ENCODE assay signal across 1 cellular context in genomic region chr1:186683637-186684410, GRCh38.
TF ChIP-seq lines count a peak whose summit lies in the region.

No MANE protein-coding gene starts in this region.

TF ChIP-seq in IMR-90, 13 proteins besides CTCF, POLR2A, EP300 and RAD21 (continued from another document):
- TF ChIP-seq FOS (IDR thresholded peaks at IDR 0.05; ENCODE audit: low read depth, low read length) (no peak), RCOR1 (IDR thresholded peaks at IDR 0.05; ENCODE audit: insufficient replicate concordance, low read length) (no peak), MAFK (IDR thresholded peaks at IDR 0.05; ENCODE audit: low read depth, low read length) (no peak)
- TF ChIP-seq, protein P1, sequence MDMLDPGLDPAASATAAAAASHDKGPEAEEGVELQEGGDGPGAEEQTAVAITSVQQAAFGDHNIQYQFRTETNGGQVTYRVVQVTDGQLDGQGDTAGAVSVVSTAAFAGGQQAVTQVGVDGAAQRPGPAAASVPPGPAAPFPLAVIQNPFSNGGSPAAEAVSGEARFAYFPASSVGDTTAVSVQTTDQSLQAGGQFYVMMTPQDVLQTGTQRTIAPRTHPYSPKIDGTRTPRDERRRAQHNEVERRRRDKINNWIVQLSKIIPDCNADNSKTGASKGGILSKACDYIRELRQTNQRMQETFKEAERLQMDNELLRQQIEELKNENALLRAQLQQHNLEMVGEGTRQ (IDR thresholded peaks at IDR 0.05; ENCODE audit: low read depth, low read length), result no peak
